Comparison of ENCODE assay signal across 11 cellular contexts in genomic region chr11:9839550-9839949, GRCh38.
A peak's percentile ranks its signal among the peaks of the same experiment; 100 is the strongest.
DNase-seq lines count a peak whose midpoint lies in the region; ATAC-seq and TF ChIP-seq lines count a peak whose summit lies in the region.
"Had no signal": no experiment of that assay in that cellular context is flagged by ENCODE, and none has a peak within 500 bp of the region (broad histone marks: within the 10 kb centered on the region; RNA-seq: fewer than 3 reads in every experiment).

No MANE protein-coding gene starts in this region.

- no peak overlapping the region for H2BK15ac ChIP-seq in mesendoderm (replicated peaks; ENCODE audit: low read depth)

- CTCF ChIA-PET in PC-3 (lab: Charles Lee): no interaction called here

- no peaks in the 10 kb centered on the region for H3K79me1 ChIP-seq in mesendoderm (ENCODE audit: low read length)

- peak; percentile 28 for ATAC-seq in GM18868 (IDR thresholded peaks at IDR 0.05; ENCODE audit: unreplicated experiment)
- ATAC-seq in HG02623 (IDR thresholded peaks at IDR 0.05; ENCODE audit: unreplicated experiment): peak; percentile 12
- ATAC-seq in PC-3: no peak

- no peak overlapping the region for H3K4ac ChIP-seq in mesendoderm (ENCODE audit: low read depth, low read length)

- H3K36me3 ChIP-seq in PC-3 (ENCODE audit: low read depth, low read length) (no peaks in the 10 kb centered on the region), mesendoderm (ENCODE audit: control insufficient read depth, insufficient read depth, low read length) (no peaks in the 10 kb centered on the region)

- no peak overlapping the region for H4K8ac ChIP-seq in mesendoderm (ENCODE audit: low read depth, low read length)

- no peaks in the 10 kb centered on the region for H3K79me2 ChIP-seq in PC-3 (ENCODE audit: low read length)
- no peaks in the 10 kb centered on the region for H3K79me2 ChIP-seq in mesendoderm (ENCODE audit: control insufficient read depth, insufficient read depth, low read length)

- intact Hi-C loops in PC-3 (cut with micrococcal nuclease): loop anchor here (2.0 kb wide), 1 partner anchor 65 kb away; no protein-coding TSS in a partner anchor

- H3K9me3 ChIP-seq in PC-3 (ENCODE audit: low read length): no peaks in the 10 kb centered on the region
- H3K9me3 ChIP-seq: esophagus muscularis mucosa had no signal

- H3K4me3 ChIP-seq in PC-3 (ENCODE audit: low read length) (peak overlapping the region; percentile 19; the same call in 1 of the 2 replicates), mesendoderm (ENCODE audit: low read length) (no peak overlapping the region)
- H3K4me3 ChIP-seq: esophagus muscularis mucosa had no signal

- H2AFZ ChIP-seq in PC-3 (ENCODE audit: low read length): no peak overlapping the region

- H4K20me1 ChIP-seq in PC-3 (ENCODE audit: low read length): no peaks in the 10 kb centered on the region

- H3K4me1 ChIP-seq in PC-3 (ENCODE audit: insufficient read depth, low read length) (peaks cover 34% of the 10 kb centered on the region), mesendoderm (ENCODE audit: control insufficient read depth, low read depth, low read length) (peaks cover 3% of the 10 kb centered on the region)
- H3K4me1 ChIP-seq: esophagus muscularis mucosa had no signal

- no peaks in the 10 kb centered on the region for H3K9me2 ChIP-seq in PC-3 (replicated peaks; ENCODE audit: low read length)

- no peak overlapping the region for H2AK5ac ChIP-seq in mesendoderm (ENCODE audit: low read length)

- no peak overlapping the region for H2BK5ac ChIP-seq in mesendoderm (ENCODE audit: low read length)

- H3K9ac ChIP-seq in PC-3 (ENCODE audit: low read length) (peak overlapping the region; percentile 18; the same call in 1 of the 2 replicates), mesendoderm (ENCODE audit: low read length) (no peak overlapping the region)

- no TSS peak for BruUV-seq in PC-3 (replicated peaks; lab: Mats Ljungman, UMichigan)

- POLR2A ChIA-PET in PC-3 (lab: Charles Lee; ENCODE audit: unreplicated experiment): interaction anchor here (1.0 kb wide), 1 partner anchor 12 kb away, joined by 5 read pairs; no protein-coding TSS in a partner anchor

- WGBS in mesendoderm (ENCODE audit: extremely low coverage, insufficient coverage, low lambda C conversion rate): no CpG with 5 or more reads among the region's 4 CpGs

- no peak overlapping the region for H2BK120ac ChIP-seq in mesendoderm (ENCODE audit: low read depth, low read length)

- H3K27ac ChIP-seq in PC-3 (ENCODE audit: low read length) (peak overlapping the region; percentile 75), mesendoderm (ENCODE audit: low read depth, low read length) (no peak overlapping the region)

- H4K5ac ChIP-seq in mesendoderm (ENCODE audit: low read length): no peak overlapping the region

- H3K23ac ChIP-seq in mesendoderm (ENCODE audit: low read length): no peak overlapping the region

- no peaks in the 10 kb centered on the region for H3K27me3 ChIP-seq in PC-3 (ENCODE audit: low read length)
- no peaks in the 10 kb centered on the region for H3K27me3 ChIP-seq in mesendoderm (ENCODE audit: insufficient read depth, low read length, poor library complexity)
- H3K27me3 ChIP-seq: esophagus muscularis mucosa had no signal

- DNase-seq in PC-3: no peak
- DNase-seq in mesendoderm: no peak
- no peak for DNase-seq in HuH-7 (ENCODE audit: low spot score)
- DNase-seq in NCI-H2196 (lab: John Stamatoyannopoulos, UW; ENCODE audit: unreplicated experiment): no peak
- DNase-seq in NCI-H774 (lab: John Stamatoyannopoulos, UW): no peak
- DNase-seq in EL: no peak
- DNase-seq: OCI-M1; stimulated activated CD4-positive, alpha-beta T cell treated with anti-CD3 and anti-CD28 coated beads, Interleukin-4, amount 100 ng/mL, for 24 hours had no signal

- H3K18ac ChIP-seq in mesendoderm (ENCODE audit: low read length): peak overlapping the region; percentile 94

- H3K4me2 ChIP-seq in PC-3 (ENCODE audit: low read length) (peak overlapping the region; percentile 68), mesendoderm (ENCODE audit: low read length) (no peak overlapping the region)

- no peak for TF ChIP-seq CTCF in PC-3 (conservative IDR thresholded peaks at IDR 0.05; ENCODE audit: low read depth, low read length)

- peaks cover 13% of the 10 kb centered on the region for H3F3A ChIP-seq in PC-3 (ENCODE audit: low read length, unreplicated experiment)

- no peak overlapping the region for H3K56ac ChIP-seq in mesendoderm (ENCODE audit: low read length)
